ENCODE assay signal across 20 cellular contexts in genomic region chr14:58832010-58832409, GRCh38.
A peak's percentile ranks its signal among the peaks of the same experiment; 100 is the strongest.
DNase-seq lines count a peak whose midpoint lies in the region; ATAC-seq and TF ChIP-seq lines count a peak whose summit lies in the region.
"Had no signal": no experiment of that assay in that cellular context is flagged by ENCODE, and none has a peak within 500 bp of the region (broad histone marks: within the 10 kb centered on the region; RNA-seq: fewer than 3 reads in every experiment).

No MANE protein-coding gene starts in this region.

- H3K27ac ChIP-seq in uterus, result no peak overlapping the region
- H3K27ac ChIP-seq: heart left ventricle, right lobe of liver had no signal

- no peaks in the 10 kb centered on the region for H3K36me3 Mint-ChIP-seq in nephron (ENCODE audit: low read depth)
- H3K36me3 Mint-ChIP-seq: CD8-positive, alpha-beta memory T cell had no signal

- ATAC-seq in SK-N-SH treated with all-trans-retinoic acid at 6 μM for 48 hours (peak; percentile 49; the same call in 2 of the 3 replicates), left ventricle myocardium superior (no peak), HG03442 (IDR thresholded peaks at IDR 0.05; ENCODE audit: unreplicated experiment) (no peak)
- ATAC-seq: activated naive CD8-positive, alpha-beta T cell treated with anti-CD3 and anti-CD28 coated beads, Interleukin-2, amount 50 U/mL, for 24 hours; HCT116; heart left ventricle; right lobe of liver had no signal

- H3K4me1 Mint-ChIP-seq in nephron, result peaks cover 31% of the 10 kb centered on the region
- H3K4me1 Mint-ChIP-seq: activated naive CD8-positive, alpha-beta T cell treated with anti-CD3 and anti-CD28 coated beads, Interleukin-2, amount 50 U/mL, for 24 hours; CD8-positive, alpha-beta memory T cell; neural crest cell had no signal

- H3K27ac Mint-ChIP-seq in nephron, result peak overlapping the region in 2 of 3 experiments; percentile 7 to 52
- H3K27ac Mint-ChIP-seq: activated naive CD8-positive, alpha-beta T cell treated with anti-CD3 and anti-CD28 coated beads, Interleukin-2, amount 50 U/mL, for 24 hours; activated T-helper 1 cell treated with anti-CD3 and anti-CD28 coated beads, Interleukin-12 subunit alpha, Interleukin-12 subunit beta, Interleukin-2, Interleukin-4 antibody, amounts not matched to agents 30 ng/mL and 10 ng/mL and 1 ng/mL, durations not matched to agents 14 hours and 24 hours and 36 hours; CD8-positive, alpha-beta memory T cell had no signal

- intact Hi-C loops in left ventricle myocardium superior (cut with micrococcal nuclease), result no loop called here
- intact Hi-C loops in uterus (cut with DNase I; ENCODE audit: low total_unique reads), result no loop called here

- no peak for TF ChIP-seq CTCF in nephron (IDR thresholded peaks at IDR 0.05; ENCODE audit: unreplicated experiment in 3 of 3)
- TF ChIP-seq CTCF in uterus (IDR thresholded peaks at IDR 0.05), result no peak

- TF ChIP-seq POLR2A in uterus (IDR thresholded peaks at IDR 0.05), result no peak

- H3K36me3 ChIP-seq in uterus, result no peaks in the 10 kb centered on the region
- H3K36me3 ChIP-seq: heart left ventricle, right lobe of liver had no signal

- DNase-seq in DMS 273 (lab: John Stamatoyannopoulos, UW; ENCODE audit: unreplicated experiment) (peak; percentile 78), HT-29 (ENCODE audit: low spot score) (peak; percentile 7), left ventricle myocardium superior (no peak), AML-193 (lab: John Stamatoyannopoulos, UW) (no peak), uterus (no peak)
- DNase-seq: activated naive CD8-positive, alpha-beta T cell treated with anti-CD3 and anti-CD28 coated beads, Interleukin-2, amount 50 U/mL, for 24 hours; CD8-positive, alpha-beta memory T cell; effector memory CD4-positive, alpha-beta T cell; heart left ventricle; mesenchymal stem cell; NCI-H146; NCI-H774; right lobe of liver; T-helper 2 cell had no signal

- no peaks in the 10 kb centered on the region for H3K4me1 ChIP-seq in uterus
- H3K4me1 ChIP-seq: heart left ventricle had no signal

- H3K4me3 Mint-ChIP-seq in nephron, result no peak overlapping the region
- H3K4me3 Mint-ChIP-seq: activated naive CD8-positive, alpha-beta T cell treated with anti-CD3 and anti-CD28 coated beads, Interleukin-2, amount 50 U/mL, for 24 hours; activated T-helper 1 cell treated with anti-CD3 and anti-CD28 coated beads, Interleukin-12 subunit alpha, Interleukin-12 subunit beta, Interleukin-2, Interleukin-4 antibody, amounts not matched to agents 30 ng/mL and 10 ng/mL and 1 ng/mL, durations not matched to agents 14 hours and 24 hours and 36 hours; CD8-positive, alpha-beta memory T cell; neural crest cell had no signal

- H3K27me3 Mint-ChIP-seq in nephron (ENCODE audit: low read depth), result no peaks in the 10 kb centered on the region
- H3K27me3 Mint-ChIP-seq: activated naive CD8-positive, alpha-beta T cell treated with anti-CD3 and anti-CD28 coated beads, Interleukin-2, amount 50 U/mL, for 24 hours; CD8-positive, alpha-beta memory T cell had no signal

- H3K9me3 ChIP-seq in uterus, result no peaks in the 10 kb centered on the region
- H3K9me3 ChIP-seq: right lobe of liver had no signal

- no peaks in the 10 kb centered on the region for H3K27me3 ChIP-seq in uterus
- H3K27me3 ChIP-seq: heart left ventricle, right lobe of liver had no signal

- peaks cover 3% of the 10 kb centered on the region for H3K9me3 Mint-ChIP-seq in nephron
- H3K9me3 Mint-ChIP-seq: activated T-helper 1 cell treated with anti-CD3 and anti-CD28 coated beads, Interleukin-12 subunit alpha, Interleukin-12 subunit beta, Interleukin-2, Interleukin-4 antibody, amounts not matched to agents 30 ng/mL and 10 ng/mL and 1 ng/mL, durations not matched to agents 14 hours and 24 hours and 36 hours; neural crest cell had no signal

- H3K4me3 ChIP-seq in uterus, result no peak overlapping the region
- H3K4me3 ChIP-seq: heart left ventricle, right lobe of liver had no signal

TF ChIP-seq in SK-N-SH treated with all-trans-retinoic acid at 6 μM for 48 hours, 23 proteins besides CTCF, POLR2A, EP300 and RAD21:
- no peak for TF ChIP-seq PPARA (CRISPR knock-in tag; IDR thresholded peaks at IDR 0.05; ENCODE audit: borderline replicate concordance)
- TF ChIP-seq OSR1 (CRISPR knock-in tag; IDR thresholded peaks at IDR 0.05), result no peak
- no peak for TF ChIP-seq PATZ1 (CRISPR knock-in tag; IDR thresholded peaks at IDR 0.05; ENCODE audit: borderline replicate concordance)

Comparison
In these comparisons a context has a peak if more than half of its experiments do, and no peak if none do; other contexts are left out.
1. DNase-seq: peak in DMS 273 (single experiment) and HT-29 (single experiment); none in left ventricle myocardium superior (single experiment), AML-193 (0 of 2) and uterus (0 of 2).